1 cellular context compared by ENCODE assay signal in the genomic region with DNA sequence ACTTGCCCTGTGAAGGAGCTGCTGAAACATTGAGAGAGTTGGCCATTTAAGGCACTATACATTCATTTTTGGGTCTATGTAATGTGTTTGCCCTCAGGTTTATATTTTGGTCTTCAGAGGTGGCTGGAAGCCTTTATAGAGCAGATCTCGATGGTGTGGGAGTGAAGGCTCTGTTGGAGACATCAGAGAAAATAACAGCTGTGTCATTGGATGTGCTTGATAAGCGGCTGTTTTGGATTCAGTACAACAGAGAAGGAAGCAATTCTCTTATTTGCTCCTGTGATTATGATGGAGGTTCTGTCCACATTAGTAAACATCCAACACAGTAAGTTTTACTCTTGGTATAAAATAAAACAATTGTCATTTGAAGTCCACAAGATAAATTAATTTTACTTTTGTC.
A peak's percentile ranks its signal among the peaks of the same experiment; 100 is the strongest.
TF ChIP-seq lines count a peak whose summit lies in the region.

No MANE protein-coding gene starts in this region.

TF ChIP-seq in K562, 482 proteins besides CTCF, POLR2A, EP300 and RAD21 (continued from another document):
- TF ChIP-seq U2AF1 (optimal IDR thresholded peaks at IDR 0.05; ENCODE audit: low read depth, low read length) (no peak), TRIM28 (IDR thresholded peaks at IDR 0.05) (no peak), DPF2 (IDR thresholded peaks at IDR 0.05) (peak; percentile 51; the same call in 1 of the 2 replicates), NFE2 (IDR thresholded peaks at IDR 0.05; ENCODE audit: low read depth) (peak; percentile 79)
